In genomic region chr2:241609859-241610793, GRCh38 we compare ENCODE assay signal across 8 cellular contexts. TPM values are rescaled to one million over a fixed set of nuclear protein-coding genes. Genes with fewer than 3 reads are reported as not detected.
A peak's percentile ranks its signal among the peaks of the same experiment; 100 is the strongest.
DNase-seq lines count a peak whose midpoint lies in the region; ATAC-seq and TF ChIP-seq lines count a peak whose summit lies in the region.

No MANE protein-coding gene starts in this region.

- intact Hi-C loops in left ventricle myocardium inferior (cut with micrococcal nuclease) = no loop called here
- intact Hi-C loops in prostate gland (cut with DNase I) = no loop called here
- intact Hi-C loops in upper lobe of right lung (cut with DNase I) = no loop called here

- H3K9me2 ChIP-seq in SU-DHL-6 (replicated peaks; ENCODE audit: insufficient read depth, low read length) = no peaks in the 10 kb centered on the region

- H3K4me3 ChIP-seq in SU-DHL-6 (ENCODE audit: insufficient read depth, low read length, poor library complexity, severe bottlenecking) (peak overlapping the region; percentile 47), left ventricle myocardium inferior (peak overlapping the region; percentile 78), prostate gland (peak overlapping the region; percentile 44 to 48), upper lobe of right lung (peak overlapping the region; percentile 63)

- H3K27me3 ChIP-seq in SU-DHL-6 (ENCODE audit: low read length) (no peaks in the 10 kb centered on the region), left ventricle myocardium inferior (ENCODE audit: low read depth) (no peaks in the 10 kb centered on the region), prostate gland (replicated peaks; ENCODE audit: insufficient read depth) (no peaks in the 10 kb centered on the region), upper lobe of right lung (no peaks in the 10 kb centered on the region)

- TF ChIP-seq CTCF in SU-DHL-6 (IDR thresholded peaks at IDR 0.05; ENCODE audit: insufficient read depth, low read length, poor library complexity, severe bottlenecking) (peak; percentile 45), left ventricle myocardium inferior (IDR thresholded peaks at IDR 0.05; ENCODE audit: borderline replicate concordance) (peak; percentile 81), prostate gland (IDR thresholded peaks at IDR 0.05) (peak; percentile 35 to 72 (median 58)), upper lobe of right lung (IDR thresholded peaks at IDR 0.05) (peak; percentile 61)

- 5 to 9% (median 7%) methylated on average over 59 to 76 of the region's 76 CpGs for WGBS in adipose tissue, 3 donors
- 18% methylated on average over 25 of the region's 76 CpGs for WGBS in prostate gland

- TF ChIP-seq POLR2A in prostate gland (IDR thresholded peaks at IDR 0.05) = peak; percentile 46

- H3K79me2 ChIP-seq in SU-DHL-6 (ENCODE audit: insufficient read depth, low read length) = peaks cover 36% of the 10 kb centered on the region

- H3K36me3 ChIP-seq in SU-DHL-6 (ENCODE audit: low read length) = peaks cover under 1% of the 10 kb centered on the region; the same call in 1 of the 2 replicates
- H3K36me3 ChIP-seq in left ventricle myocardium inferior = peaks cover 23% of the 10 kb centered on the region
- H3K36me3 ChIP-seq in prostate gland = no peaks in the 10 kb centered on the region
- peaks cover 13% of the 10 kb centered on the region for H3K36me3 ChIP-seq in upper lobe of right lung

- H2AFZ ChIP-seq in SU-DHL-6 (ENCODE audit: low read depth, low read length, severe bottlenecking) = no peak overlapping the region

- no peaks in the 10 kb centered on the region for H4K20me1 ChIP-seq in SU-DHL-6 (ENCODE audit: low read depth, low read length)

- H3K9me3 ChIP-seq in SU-DHL-6 (ENCODE audit: insufficient read depth, low read length) (no peaks in the 10 kb centered on the region), left ventricle myocardium inferior (replicated peaks) (no peaks in the 10 kb centered on the region), prostate gland (no peaks in the 10 kb centered on the region), upper lobe of right lung (no peaks in the 10 kb centered on the region)

- H3K27ac ChIP-seq in SU-DHL-6 (ENCODE audit: low read depth, low read length) (no peak overlapping the region), adipose tissue (ENCODE audit: low read depth, low read length) (peak overlapping the region; percentile 62), left ventricle myocardium inferior (replicated peaks) (peak overlapping the region; percentile 87), prostate gland (peak overlapping the region; percentile 67 to 73), upper lobe of right lung (peak overlapping the region; percentile 80)

- peak; percentile 92 for ATAC-seq in GM21360 (IDR thresholded peaks at IDR 0.05; ENCODE audit: unreplicated experiment)
- peak; percentile 99 for ATAC-seq in upper lobe of right lung

- peak; percentile 89 for DNase-seq in CD1c-positive myeloid dendritic cell (ENCODE audit: extremely low spot score)
- DNase-seq in HT1080 (ENCODE audit: low read depth) = peak; percentile 91
- peak; percentile 86 for DNase-seq in left ventricle myocardium inferior
- DNase-seq in prostate gland (ENCODE audit: low spot score) = peak; percentile 72
- DNase-seq in upper lobe of right lung = peak; percentile 96

- peak overlapping the region; percentile 56 for H3K4me2 ChIP-seq in SU-DHL-6 (ENCODE audit: low read depth, low read length, poor library complexity, severe bottlenecking)

- H3K4me1 ChIP-seq in left ventricle myocardium inferior (peaks cover 47% of the 10 kb centered on the region), prostate gland (replicated peaks) (peaks cover 10% of the 10 kb centered on the region), upper lobe of right lung (peaks cover 15% of the 10 kb centered on the region)

- H3K9ac ChIP-seq in SU-DHL-6 (ENCODE audit: low read length) = peak overlapping the region; percentile 49

- no peaks in the 10 kb centered on the region for H3F3A ChIP-seq in SU-DHL-6 (ENCODE audit: insufficient read depth)

RNA-seq across cellular contexts. Expression of gene THAP4, which starts 26.8 kb away (rescaled TPM):
- 103 TPM in 2 replicates for total RNA-seq in HT1080 (2014; rRNA removed; shearing (Covaris generic))
- 61.0 and 63.0 TPM in 2 replicates for polyA plus RNA-seq in HT1080 (2015; cell fraction: cytosol; rRNA removed)
- polyA plus RNA-seq in HT1080 (2015; cell fraction: nucleus; rRNA removed) = 24.3 and 25.5 TPM in 2 replicates
- polyA plus RNA-seq in adipose tissue = 10 to 100 TPM; 38.4 to 51.2 (median 41.2) TPM
- total RNA-seq in left ventricle myocardium inferior (68.8 TPM), prostate gland (10 to 100 TPM; 60.8 to 92.9 TPM), upper lobe of right lung (46.1 TPM)

RNA-seq across cellular contexts. Expression of gene ATG4B, which starts 27.4 kb away (rescaled TPM):
- total RNA-seq in HT1080 (2014; rRNA removed; shearing (Covaris generic)) = 67.6 and 69.7 TPM in 2 replicates
- polyA plus RNA-seq in HT1080 (2015; cell fraction: cytosol; rRNA removed) = 46.3 and 50.0 TPM in 2 replicates
- 108 and 124 TPM in 2 replicates for polyA plus RNA-seq in HT1080 (2015; cell fraction: nucleus; rRNA removed)
- 10 to 100 TPM; 29.5 to 48.2 (median 43.3) TPM for polyA plus RNA-seq in adipose tissue
- total RNA-seq in left ventricle myocardium inferior (39.9 TPM), prostate gland (100 to 1,000 TPM in 1 of 2 donors, 10 to 100 TPM in 1; 63.9 to 162 TPM), upper lobe of right lung (72.0 TPM)

RNA-seq across cellular contexts. Expression of gene BOK, which starts 51.6 kb away (rescaled TPM):
- 21.6 and 22.8 TPM in 2 replicates for total RNA-seq in HT1080 (2014; rRNA removed; shearing (Covaris generic))
- polyA plus RNA-seq in HT1080 (2015; cell fraction: cytosol; rRNA removed) = 21.8 and 27.1 TPM in 2 replicates
- 15.7 and 17.1 TPM in 2 replicates for polyA plus RNA-seq in HT1080 (2015; cell fraction: nucleus; rRNA removed)
- 100 to 1,000 TPM in 1 of 3 donors, 10 to 100 TPM in 2; 28.1 to 222 (median 43.2) TPM for polyA plus RNA-seq in adipose tissue
- total RNA-seq in left ventricle myocardium inferior (2.4 TPM), prostate gland (10 to 100 TPM; 58.3 to 91.6 TPM), upper lobe of right lung (56.4 TPM)
